ENCODE assay signal across 13 cellular contexts in genomic region chr6:150269857-150270223, GRCh38.
DNase-seq lines count a peak whose midpoint lies in the region; ATAC-seq and TF ChIP-seq lines count a peak whose summit lies in the region.
"Had no signal": no experiment of that assay in that cellular context is flagged by ENCODE, and none has a peak within 500 bp of the region (broad histone marks: within the 10 kb centered on the region; RNA-seq: fewer than 3 reads in every experiment).

No MANE protein-coding gene starts in this region.

- no peaks in the 10 kb centered on the region for H3K36me3 ChIP-seq in neural progenitor cell
- H3K36me3 ChIP-seq: brain microvascular endothelial cell, sigmoid colon had no signal

- no peaks in the 10 kb centered on the region for H3K9me3 ChIP-seq in neural progenitor cell (ENCODE audit: low read depth)
- H3K9me3 ChIP-seq: sigmoid colon had no signal

- H3K79me2 ChIP-seq in neural progenitor cell (ENCODE audit: low read depth) = no peaks in the 10 kb centered on the region

- H3K4me3 Mint-ChIP-seq in chondrocyte (ENCODE audit: unreplicated experiment) (no peak overlapping the region), neural progenitor cell (peak overlapping the region; percentile 63)
- H3K4me3 Mint-ChIP-seq: IgD-negative memory B cell had no signal

- peak overlapping the region; percentile 70 for H3K27ac Mint-ChIP-seq in chondrocyte (ENCODE audit: unreplicated experiment)
- H3K27ac Mint-ChIP-seq in neural progenitor cell = peak overlapping the region; percentile 5
- H3K27ac Mint-ChIP-seq: IgD-negative memory B cell had no signal

- H3K27me3 Mint-ChIP-seq in chondrocyte (ENCODE audit: low read depth) = peaks cover 3% of the 10 kb centered on the region
- H3K27me3 Mint-ChIP-seq in neural progenitor cell (ENCODE audit: insufficient read depth, low read depth) = peaks cover 10% of the 10 kb centered on the region

- H2AFZ ChIP-seq in neural progenitor cell (replicated peaks) = no peak overlapping the region

- no peak overlapping the region for H3K4me3 ChIP-seq in neural progenitor cell
- H3K4me3 ChIP-seq: sigmoid colon had no signal

- no peaks in the 10 kb centered on the region for H3F3A ChIP-seq in neural progenitor cell (ENCODE audit: low read depth)

- H3K4me1 Mint-ChIP-seq in chondrocyte (ENCODE audit: low read depth) (peaks cover 40% of the 10 kb centered on the region), neural progenitor cell (peaks cover 47% of the 10 kb centered on the region)

- no peak overlapping the region for H3K4me2 ChIP-seq in neural progenitor cell

- no peak overlapping the region for H3K9ac ChIP-seq in neural progenitor cell

- H3K9me3 Mint-ChIP-seq in chondrocyte (ENCODE audit: low read depth) (no peaks in the 10 kb centered on the region), neural progenitor cell (peaks cover 2% of the 10 kb centered on the region)
- H3K9me3 Mint-ChIP-seq: IgD-negative memory B cell had no signal

- peak; percentile 45 for DNase-seq in NK-92 treated with Interleukin-12 subunit alpha and Interleukin-12 subunit beta, amount 100 ng/mL, for 24 hours (lab: John Stamatoyannopoulos, UW)
- DNase-seq in NK-92 (lab: John Stamatoyannopoulos, UW; ENCODE audit: unreplicated experiment) = no peak
- DNase-seq in LoVo (ENCODE audit: low spot score) = peak; percentile 55
- DNase-seq in chondrocyte (ENCODE audit: low spot score) = no peak
- DNase-seq in neural progenitor cell (ENCODE audit: low spot score) = no peak
- DNase-seq in foreskin melanocyte = no peak
- DNase-seq: brain microvascular endothelial cell, NCI-H1694 treated with DMSO at 0.1 percent for 48 hours, sigmoid colon had no signal

- H3K36me3 Mint-ChIP-seq in chondrocyte (ENCODE audit: low read depth) (no peaks in the 10 kb centered on the region), neural progenitor cell (no peaks in the 10 kb centered on the region)
- H3K36me3 Mint-ChIP-seq: IgD-negative memory B cell had no signal

- H4K20me1 ChIP-seq in neural progenitor cell (ENCODE audit: low read depth) = no peaks in the 10 kb centered on the region

- TF ChIP-seq CTCF in chondrocyte (IDR thresholded peaks at IDR 0.05) (no peak), neural progenitor cell (IDR thresholded peaks at IDR 0.05) (no peak)

- no peak for ATAC-seq in HG02973 (IDR thresholded peaks at IDR 0.05; ENCODE audit: unreplicated experiment)
- ATAC-seq in HG03108 (IDR thresholded peaks at IDR 0.05; ENCODE audit: unreplicated experiment) = no peak

- no peak overlapping the region for H3K27ac ChIP-seq in neural progenitor cell
- H3K27ac ChIP-seq: 22Rv1, brain microvascular endothelial cell, sigmoid colon had no signal

- H3K4me1 ChIP-seq in neural progenitor cell = peaks cover 13% of the 10 kb centered on the region

- no peaks in the 10 kb centered on the region for H3K27me3 ChIP-seq in neural progenitor cell
- H3K27me3 ChIP-seq: brain microvascular endothelial cell, sigmoid colon had no signal

Comparison
In these comparisons a context has a peak if more than half of its experiments do, and no peak if none do; other contexts are left out.
1. DNase-seq: peak in NK-92 treated with Interleukin-12 subunit alpha and Interleukin-12 subunit beta, amount 100 ng/mL, for 24 hours (single experiment) and LoVo (single experiment); none in NK-92 (single experiment), chondrocyte (single experiment), neural progenitor cell (single experiment) and foreskin melanocyte (single experiment).